In genomic region chr12:128794661-128795529, GRCh38 we compare ENCODE assay signal across 12 cellular contexts. TPM values are rescaled to one million over a fixed set of nuclear protein-coding genes. Genes with fewer than 3 reads are reported as not detected.
A peak's percentile ranks its signal among the peaks of the same experiment; 100 is the strongest.
DNase-seq lines count a peak whose midpoint lies in the region; ATAC-seq, FAIRE-seq and TF ChIP-seq lines count a peak whose summit lies in the region.
"Had no signal": no experiment of that assay in that cellular context is flagged by ENCODE, and none has a peak within 500 bp of the region (broad histone marks: within the 10 kb centered on the region; RNA-seq: fewer than 3 reads in every experiment).

No MANE protein-coding gene starts in this region.

- H3K36me3 Mint-ChIP-seq in memory B cell, result peaks cover 32% of the 10 kb centered on the region
- peaks cover 87% of the 10 kb centered on the region for H3K36me3 Mint-ChIP-seq in WTC11

- H3K79me2 ChIP-seq in OCI-LY7 (ENCODE audit: insufficient read depth, low read depth, low read length), result peaks cover 22% of the 10 kb centered on the region; the same call in 1 of the 2 replicates

- H4K20me1 ChIP-seq in OCI-LY7 (ENCODE audit: insufficient read depth, low read length), result no peaks in the 10 kb centered on the region

- H3K4me3 ChIP-seq in OCI-LY7 (ENCODE audit: low read depth, low read length, poor library complexity, severe bottlenecking), result peak overlapping the region; percentile 38

- no peak overlapping the region for H2AFZ ChIP-seq in OCI-LY7 (ENCODE audit: low read length)

- H3K4me1 Mint-ChIP-seq in memory B cell (peaks cover 73% of the 10 kb centered on the region), WTC11 (peaks cover 3% of the 10 kb centered on the region; the same call in 1 of the 2 replicates)

- H3K4me1 ChIP-seq in OCI-LY7 (ENCODE audit: insufficient read depth, low read length, poor library complexity, severe bottlenecking), result peaks cover 97% of the 10 kb centered on the region

- H3K27me3 Mint-ChIP-seq in memory B cell (no peaks in the 10 kb centered on the region), WTC11 (ENCODE audit: low read depth) (peaks cover 13% of the 10 kb centered on the region)

- FAIRE-seq in GM18507 (lab: Jason Lieb, UNC), result peak; percentile 84
- FAIRE-seq: endometrium, kidney had no signal

- POLR2A ChIA-PET in OCI-LY7 (lab: Charles Lee) (interaction anchor here (0.6 to 5.4 kb wide), 13 partner anchors 9 to 42 kb away, joined by 3 to 60 read pairs (median 5); partner anchors contain the start of gene SLC15A4), WTC11 (lab: Charles Lee) (no interaction called here)

- peaks cover 86% of the 10 kb centered on the region for H3K36me3 ChIP-seq in OCI-LY7 (ENCODE audit: insufficient read depth, low read length)

- H3K9me2 ChIP-seq in OCI-LY7 (ENCODE audit: insufficient read depth, low read length), result no peaks in the 10 kb centered on the region

- no peak for TF ChIP-seq CTCF in OCI-LY7 (conservative IDR thresholded peaks at IDR 0.05; ENCODE audit: low read length)
- no peak for TF ChIP-seq CTCF in WTC11 (IDR thresholded peaks at IDR 0.05)

- ATAC-seq in GM21528 (IDR thresholded peaks at IDR 0.05; ENCODE audit: low FRiP score, unreplicated experiment), result peak; percentile 32
- peak; percentile 21 for ATAC-seq in memory B cell (ENCODE audit: low read depth)
- no peak for ATAC-seq in WTC11
- ATAC-seq in GM19035 (IDR thresholded peaks at IDR 0.05; ENCODE audit: unreplicated experiment), result no peak
- no peak for ATAC-seq in HG02852 (IDR thresholded peaks at IDR 0.05; ENCODE audit: unreplicated experiment)
- ATAC-seq in HG03520 (IDR thresholded peaks at IDR 0.05; ENCODE audit: unreplicated experiment), result no peak

- H3K4me3 Mint-ChIP-seq in memory B cell (peak overlapping the region; percentile 74), WTC11 (no peak overlapping the region)

- TSS peak; percentile 83 for BruUV-seq in OCI-LY7 (replicated peaks; lab: Mats Ljungman, UMichigan)

- peak overlapping the region; percentile 78 for H3K4me2 ChIP-seq in OCI-LY7 (ENCODE audit: low read length)

- no peaks in the 10 kb centered on the region for H3K9me3 Mint-ChIP-seq in memory B cell
- peaks cover 44% of the 10 kb centered on the region for H3K9me3 Mint-ChIP-seq in WTC11

- H3K27ac ChIP-seq in OCI-LY7 (ENCODE audit: low read depth, low read length, poor library complexity, severe bottlenecking), result peak overlapping the region; percentile 100

- H3K27ac Mint-ChIP-seq in memory B cell (peak overlapping the region; percentile 95), WTC11 (no peak overlapping the region)

- H3K9me3 ChIP-seq in OCI-LY7 (ENCODE audit: low read length), result no peaks in the 10 kb centered on the region

- DNase-seq in GM18507 (ENCODE audit: extremely low spot score, insufficient read length, low read depth) (no peak), OCI-LY7 (ENCODE audit: low spot score) (peak; percentile 83), memory B cell (ENCODE audit: low spot score in 2 of 2) (no peak), WTC11 (ENCODE audit: low spot score) (no peak)
- DNase-seq: activated naive CD4-positive, alpha-beta T cell; kidney had no signal

- intact Hi-C loops in OCI-LY7 (cut with micrococcal nuclease; ENCODE audit: unreplicated experiment), result loop anchor here (1.0 to 5.0 kb wide), 2 partner anchors 29 to 263 kb away; no protein-coding TSS in a partner anchor

- CTCF ChIA-PET in OCI-LY7 (lab: Charles Lee; ENCODE audit: unreplicated experiment) (interaction anchor here (1.4 kb wide), 1 partner anchor 12 kb away, joined by 7 read pairs; no protein-coding TSS in a partner anchor), WTC11 (lab: Charles Lee) (no interaction called here)

TF ChIP-seq in WTC11, 78 proteins besides CTCF, POLR2A, EP300 and RAD21:
- TF ChIP-seq ZNF512 (CRISPR knock-in tag; IDR thresholded peaks at IDR 0.05; ENCODE audit: borderline replicate concordance), result no peak

RNA-seq across cellular contexts. Expression of gene SLC15A4, which starts 28.9 kb away (rescaled TPM):
- total RNA-seq in OCI-LY7 (2014; rRNA removed; shearing (Covaris generic)), result 46.7 and 53.3 TPM in 2 replicates
- 72.8 and 87.3 TPM in 2 replicates for total RNA-seq in OCI-LY7 (2022)
- total RNA-seq in WTC11 (2021), result 5.6 to 6.4 TPM (median 5.8 TPM) in 3 replicates

RNA-seq across cellular contexts. Expression of gene GLT1D1, which starts 58.4 kb away (rescaled TPM):
- not detected in 2 replicates for total RNA-seq in OCI-LY7 (2014; rRNA removed; shearing (Covaris generic))
- total RNA-seq in OCI-LY7 (2022) (0.32 and 0.41 TPM in 2 replicates), WTC11 (2021) (1.4 to 1.5 TPM (median 1.5 TPM) in 3 replicates)
- total RNA-seq: NCI-H460 had no signal

Comparison
In these comparisons a context has a peak if more than half of its experiments do, and no peak if none do; other contexts are left out.
1. ATAC-seq: peak in GM21528 (single experiment) and memory B cell (single experiment); none in WTC11 (single experiment), GM19035 (single experiment), HG02852 (single experiment) and HG03520 (single experiment).